In the genomic region with DNA sequence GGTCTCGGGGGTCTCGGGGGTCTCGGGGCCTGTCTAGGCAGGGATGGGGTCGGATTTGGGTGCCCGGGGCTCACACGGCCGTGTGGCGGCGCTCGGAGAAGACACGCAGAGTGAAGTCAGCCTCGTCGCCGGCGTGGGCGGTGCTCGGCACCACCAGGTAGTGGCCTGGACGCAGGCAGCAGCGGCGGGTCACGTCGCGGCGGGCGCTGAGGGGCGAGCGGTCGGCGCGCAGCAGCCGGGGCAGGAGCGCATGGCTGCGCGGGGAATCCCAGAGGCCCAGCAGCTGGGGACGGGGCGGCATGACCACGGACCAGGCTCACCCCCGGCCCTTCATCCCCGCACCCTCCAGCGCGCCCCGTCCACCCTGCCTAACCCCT, we compare ENCODE assay signal across 9 cellular contexts. TPM values are rescaled to one million over a fixed set of nuclear protein-coding genes. Genes with fewer than 3 reads are reported as not detected.
A peak's percentile ranks its signal among the peaks of the same experiment; 100 is the strongest.
DNase-seq lines count a peak whose midpoint lies in the region; ATAC-seq and TF ChIP-seq lines count a peak whose summit lies in the region.
"Had no signal": no experiment of that assay in that cellular context is flagged by ENCODE, and none has a peak within 500 bp of the region (broad histone marks: within the 10 kb centered on the region; RNA-seq: fewer than 3 reads in every experiment).

No MANE protein-coding gene starts in this region.

- H3K27ac ChIP-seq in heart right ventricle (peak overlapping the region in 4 of 10 donors; percentile 22 to 31 (median 28)), skin epidermis (peak overlapping the region in 16 of 21 experiments; percentile 12 to 84 (median 60))

- DNase-seq in ELF-1 (ENCODE audit: low read depth, low spot score), result peak; percentile 43
- peak; percentile 10 to 24 for DNase-seq in NOMO-1 (lab: John Stamatoyannopoulos, UW; ENCODE audit: unreplicated experiment in 2 of 2)
- DNase-seq in activated T-helper 9 cell treated with anti-CD3 and anti-CD28 coated beads, Interleukin-2, amount 50 U/mL, for 16 hours (ENCODE audit: low read depth), result peak; percentile 46
- peak; percentile 29 to 51 for DNase-seq in heart right ventricle

- H3K4me1 ChIP-seq in heart right ventricle, result peaks cover 3 to 48% (median 33%) of the 10 kb centered on the region in 9 donors

- H3K27me3 ChIP-seq in heart right ventricle, result no peaks in the 10 kb centered on the region

- H3K4me3 ChIP-seq in heart right ventricle (peak overlapping the region in 9 of 10 donors; percentile 38 to 61 (median 45)), skin epidermis (peak overlapping the region; percentile 16 to 43 (median 36))

- ATAC-seq in heart right ventricle, result peak in 5 of 8 donors; percentile 8 to 30 (median 16)
- ATAC-seq in GM21825 (IDR thresholded peaks at IDR 0.05; ENCODE audit: unreplicated experiment), result no peak
- no peak for ATAC-seq in GM18868 (IDR thresholded peaks at IDR 0.05; ENCODE audit: unreplicated experiment)
- no peak for ATAC-seq in HG03342 (IDR thresholded peaks at IDR 0.05; ENCODE audit: unreplicated experiment)

- no peaks in the 10 kb centered on the region for H3K9me3 ChIP-seq in heart right ventricle

- TF ChIP-seq CTCF in heart right ventricle (IDR thresholded peaks at IDR 0.05), result peak in 1 of 9 donors; percentile 15

- intact Hi-C loops in heart right ventricle (cut with DNase I), result loop anchor here in 4 of 10 donors (10.0 kb wide), 3 partner anchors 109 to 199 kb away; a partner anchor contains a TSS

- 1 to 5% methylated on average over 26 to 42 of the region's 42 CpGs for WGBS in heart right ventricle, 2 donors

- H3K36me3 ChIP-seq in heart right ventricle, result peaks cover 0 to 14% (median 5%) of the 10 kb centered on the region in 9 donors

RNA-seq across cellular contexts. Expression of a gene that starts 8.2 kb away (rescaled TPM):
- total RNA-seq in heart right ventricle, result 1 to 10 TPM in 2 of 10 donors, under 1 TPM in 8; 0.15 to 1.5 (median 0.59) TPM
- 1 to 10 TPM; 1.1 to 3.6 TPM for polyA plus RNA-seq in heart right ventricle
- total RNA-seq: myocyte had no signal

RNA-seq across cellular contexts. Expression of a gene that starts 37.3 kb away (rescaled TPM):
- total RNA-seq in heart right ventricle, result not detected
- polyA plus RNA-seq in heart right ventricle, result not detected
- total RNA-seq: myocyte had no signal

RNA-seq across cellular contexts. Expression of a gene that starts 53.0 kb away (rescaled TPM):
- under 1 TPM in 1 of 10 donors, not detected in 9; 0.60 TPM for total RNA-seq in heart right ventricle
- polyA plus RNA-seq in heart right ventricle, result under 1 TPM in 1 of 2 donors, not detected in 1; 0.19 TPM
- total RNA-seq: myocyte had no signal

Comparison
In these comparisons a context has a peak if more than half of its experiments do, and no peak if none do; other contexts are left out.
1. ATAC-seq: peak in heart right ventricle (5 of 8); none in GM21825 (single experiment), GM18868 (single experiment) and HG03342 (single experiment).
2. Peak in every context shown above with its lines, with median percentiles within 50 percentile points of each other: DNase-seq.